12 cellular contexts compared by ENCODE assay signal in genomic region chr17:35376245-35376644, GRCh38. TPM values are rescaled to one million over a fixed set of nuclear protein-coding genes. Genes with fewer than 3 reads are reported as not detected.
DNase-seq lines count a peak whose midpoint lies in the region; ATAC-seq, FAIRE-seq and TF ChIP-seq lines count a peak whose summit lies in the region.
"Had no signal": no experiment of that assay in that cellular context is flagged by ENCODE, and none has a peak within 500 bp of the region (broad histone marks: within the 10 kb centered on the region; RNA-seq: fewer than 3 reads in every experiment).

No MANE protein-coding gene starts in this region.

- peak overlapping the region; percentile 92 to 96 (median 95) for H3K27ac Mint-ChIP-seq in CD14-positive monocyte

- TF ChIP-seq POLR2A in K562 (conservative IDR thresholded peaks at IDR 0.05): no peak

- TF ChIP-seq EP300 in K562 (IDR thresholded peaks at IDR 0.05; ENCODE audit: low read length): no peak

- no peaks in the 10 kb centered on the region for H3K36me3 Mint-ChIP-seq in CD14-positive monocyte

- CTCF ChIA-PET in K562 (lab: Yijun Ruan, JAX; ENCODE audit: low intra/inter-chr PET ratio): no interaction called here
- CTCF ChIA-PET in RWPE1 (lab: Yijun Ruan, JAX): interaction anchor here (0.6 kb wide), 1 partner anchor 122 kb away, joined by 3 read pairs; no protein-coding TSS in a partner anchor

- H3K27ac ChIP-seq in K562 (ENCODE audit: extremely low read depth, low read depth, low read length): no peak overlapping the region
- no peak overlapping the region for H3K27ac ChIP-seq in RWPE1

- TF ChIP-seq RAD21 in K562 (CRISPR knock-in tag; conservative IDR thresholded peaks at IDR 0.05 in 1 of 2, IDR thresholded peaks at IDR 0.05 in 1 of 2): no peak

- H3K27me3 ChIP-seq in K562 (ENCODE audit: control insufficient read depth in 2 of 2, insufficient read depth in 2 of 2, low read length in 2 of 2): peaks cover 13 to 16% of the 10 kb centered on the region in 2 experiments; a peak in 3 of 5 replicates

- H2AFZ ChIP-seq in K562 (ENCODE audit: low read depth, low read length): no peak overlapping the region

- H3K9me3 ChIP-seq in K562 (replicated peaks; ENCODE audit: control insufficient read depth, insufficient read depth, low read depth, low read length): no peaks in the 10 kb centered on the region

- no peak overlapping the region for H3K4me3 ChIP-seq in K562

- H3K27me3 Mint-ChIP-seq in CD14-positive monocyte (ENCODE audit: low read depth in 3 of 3): peaks cover 0 to 2% (median 0%) of the 10 kb centered on the region in 3 donors

- H3K4me2 ChIP-seq in K562 (ENCODE audit: insufficient read depth, low read length): no peak overlapping the region

- intact Hi-C loops in CD14-positive monocyte (cut with micrococcal nuclease): loop anchor here (2.0 to 10.0 kb wide), 4 partner anchors 57 to 159 kb away; partner anchors contain the start of genes SLFN12 (in 2 of the 2), SLFN12L (in 1 of the 2) and SLFN13 (in 1 of the 2)
- intact Hi-C loops in K562 (cut with micrococcal nuclease): no loop called here

- no peak overlapping the region for H3K9ac ChIP-seq in K562 (ENCODE audit: insufficient read depth in 1 of 2, low read depth in 2 of 2, low read length in 2 of 2)

- H3K4me1 ChIP-seq in K562 (replicated peaks in 1 of 2; ENCODE audit: control insufficient read depth in 2 of 2, insufficient read depth in 2 of 2, low read length in 2 of 2): peaks cover 0 to 8% of the 10 kb centered on the region in 2 experiments; a peak in 2 of 5 replicates

- no peak for ATAC-seq in K562
- no peak for ATAC-seq in HG02970 (IDR thresholded peaks at IDR 0.05; ENCODE audit: low FRiP score, unreplicated experiment)
- no peak for ATAC-seq in HG03378 (IDR thresholded peaks at IDR 0.05; ENCODE audit: unreplicated experiment)
- ATAC-seq: left lobe of liver, SK-N-SH treated with all-trans-retinoic acid at 6 μM for 48 hours had no signal

- no peaks in the 10 kb centered on the region for H3K9me3 Mint-ChIP-seq in CD14-positive monocyte

- WGBS in K562 (ENCODE audit: insufficient coverage, low coverage, missing lambda C conversion rate): 0% methylated on average over 1 of the region's 1 CpG

- peaks cover 58% of the 10 kb centered on the region for H3K4me1 Mint-ChIP-seq in CD14-positive monocyte

- in situ Hi-C loops in K562 (cut with MboI): no loop called here

- BruUV-seq in K562 (replicated peaks; lab: Mats Ljungman, UMichigan): no TSS peak

- FAIRE-seq in K562 (lab: Jason Lieb, UNC): no peak

- no peaks in the 10 kb centered on the region for H3K79me2 ChIP-seq in K562 (ENCODE audit: control insufficient read depth, insufficient read depth, low read length)

- no peaks in the 10 kb centered on the region for H4K20me1 ChIP-seq in K562 (replicated peaks; ENCODE audit: control insufficient read depth, insufficient read depth, low read length)

- no peak for TF ChIP-seq CTCF in CD14-positive monocyte (IDR thresholded peaks at IDR 0.05)
- no peak for TF ChIP-seq CTCF in K562 (IDR thresholded peaks at IDR 0.05 in 2 of 3, conservative IDR thresholded peaks at IDR 0.05 in 1 of 3; ENCODE audit: insufficient read depth in 2 of 3, low read depth in 1 of 3, low read length in 3 of 3)
- no peak for TF ChIP-seq CTCF in RWPE1 (conservative IDR thresholded peaks at IDR 0.05; ENCODE audit: low read depth)

- DNase-seq in CD14-positive monocyte (ENCODE audit: low spot score): no peak
- DNase-seq in HS-5 (ENCODE audit: low read depth): peak; percentile 36
- no peak for DNase-seq in K562 (ENCODE audit: extremely low read depth in 1 of 4, low spot score in 3 of 4)
- peak; percentile 49 for DNase-seq in pons (ENCODE audit: low spot score)
- no peak for DNase-seq in RWPE1 (ENCODE audit: low spot score)
- no peak for DNase-seq in UCSD-AML1 (lab: John Stamatoyannopoulos, UW; ENCODE audit: unreplicated experiment)
- DNase-seq: activated T-cell treated with anti-CD3 and anti-CD28 coated beads, Interleukin-2, amount 50 U/mL, for 48 hours; NCI-H1105 treated with DMSO at 0.1 percent for 48 hours had no signal

- no peaks in the 10 kb centered on the region for H3K36me3 ChIP-seq in K562 (ENCODE audit: control insufficient read depth, insufficient read depth, low read length)

- peak overlapping the region in 1 of 2 donors; percentile 60 for H3K4me3 Mint-ChIP-seq in CD14-positive monocyte

- POLR2A ChIA-PET in K562 (lab: Yijun Ruan, JAX) (interaction anchor here (0.6 kb wide), 1 partner anchor 13 kb away, joined by 3 read pairs; no protein-coding TSS in a partner anchor), RWPE1 (lab: Yijun Ruan, JAX; ENCODE audit: low non-redundant PET) (no interaction called here)

- no peaks in the 10 kb centered on the region for H3K9me1 ChIP-seq in K562 (ENCODE audit: control insufficient read depth, insufficient read depth, low read length)

TF ChIP-seq in K562, 482 proteins besides CTCF, POLR2A, EP300 and RAD21 (continues in another document):
- TF ChIP-seq ZBTB8A (IDR thresholded peaks at IDR 0.05; ENCODE audit: partially characterized antibody) (no peak), KHSRP (IDR thresholded peaks at IDR 0.05) (no peak), MAFG (tag; conservative IDR thresholded peaks at IDR 0.05) (0 out of 2 replicates have a peak, but pooled peaks have one; percentile 29), ZNF316 (IDR thresholded peaks at IDR 0.05) (peak; percentile 78), MAFF (IDR thresholded peaks at IDR 0.05; ENCODE audit: low read length) (peak; percentile 21; the same call in 1 of the 2 replicates)

RNA-seq across cellular contexts. Expression of gene SLFN11, which starts 2.8 kb away (rescaled TPM):
- polyA plus RNA-seq in CD14-positive monocyte (10 to 100 TPM; 34.3 to 46.8 TPM), K562 (2011; rRNA removed) (0.05 and 0.21 TPM in 2 replicates), K562 (2014; fragmentation: Illumina TruSeq; extraction: Trizol) (not detected in 2 replicates), K562 (2014; fragmentation: Nextera tagmentation; extraction: Ambion mirVana) (not detected), K562 (2014; rRNA removed) (not detected in 2 replicates)
- 0.23 and 0.42 TPM in 2 replicates for total RNA-seq in K562 (2011; cell fraction: chromatin; rRNA removed; ENCODE audit: low replicate concordance)
- total RNA-seq in K562 (2011; cell fraction: nucleolus; rRNA removed): 0.17 TPM in 1 of 2 replicates, not detected in the other
- 0.08 TPM in 1 of 2 replicates, not detected in the other for total RNA-seq in K562 (2011; cell fraction: nucleoplasm; rRNA removed)
- total RNA-seq in K562 (2014; rRNA removed) (not detected in 2 replicates), K562 (2014; rRNA removed; fragmentation: Illumina TruSeq; extraction: Trizol) (not detected in 2 replicates), K562 (2015; rRNA removed; fragmentation: Illumina TruSeq; extraction: Trizol) (not detected in 2 replicates), K562 (2021) (0.04 and 0.20 TPM in 2 replicates)
- 0.21 TPM in 1 of 2 replicates, not detected in the other for polyA plus RNA-seq in K562 (2011; cell fraction: cytosol; rRNA removed)
- 0.23 TPM in 1 of 2 replicates, not detected in the other for polyA plus RNA-seq in K562 (2011; cell fraction: nucleus; rRNA removed)
- 0.07 TPM in 1 of 2 replicates, not detected in the other for polyA plus RNA-seq in K562 (2012)
- 0.42 TPM in 1 of 2 replicates, not detected in the other for polyA minus RNA-seq in K562 (2011; rRNA and poly(A)+ RNA removed)
- polyA minus RNA-seq in K562 (2011; cell fraction: cytosol; rRNA and poly(A)+ RNA removed): 1.7 TPM in 1 of 2 replicates, not detected in the other
- 0.27 TPM in 1 of 2 replicates, not detected in the other for polyA minus RNA-seq in K562 (2011; cell fraction: nucleus; rRNA and poly(A)+ RNA removed)

RNA-seq across cellular contexts. Expression of gene SLFN12, which starts 56.1 kb away (rescaled TPM):
- polyA plus RNA-seq in CD14-positive monocyte: 10 to 100 TPM in 1 of 2 donors, 1 to 10 TPM in 1; 8.4 to 14.5 TPM
- not detected in 2 replicates for total RNA-seq in K562 (2011; cell fraction: chromatin; rRNA removed; ENCODE audit: low replicate concordance)
- total RNA-seq in K562 (2011; cell fraction: nucleolus; rRNA removed): not detected in 2 replicates
- total RNA-seq in K562 (2011; cell fraction: nucleoplasm; rRNA removed): not detected in 2 replicates
- 0.09 TPM in 1 of 2 replicates, not detected in the other for total RNA-seq in K562 (2014; rRNA removed)
- total RNA-seq in K562 (2014; rRNA removed; fragmentation: Illumina TruSeq; extraction: Trizol): 0.07 TPM in 1 of 2 replicates, not detected in the other
- total RNA-seq in K562 (2015; rRNA removed; fragmentation: Illumina TruSeq; extraction: Trizol): not detected in 2 replicates
- 0.25 TPM in 1 of 2 replicates, not detected in the other for total RNA-seq in K562 (2021)
- polyA plus RNA-seq in K562 (2011; rRNA removed): not detected in 2 replicates
- not detected in 2 replicates for polyA plus RNA-seq in K562 (2011; cell fraction: cytosol; rRNA removed)
- not detected in 2 replicates for polyA plus RNA-seq in K562 (2011; cell fraction: nucleus; rRNA removed)
- 0.09 and 0.19 TPM in 2 replicates for polyA plus RNA-seq in K562 (2012)
- not detected in 2 replicates for polyA plus RNA-seq in K562 (2014; fragmentation: Illumina TruSeq; extraction: Trizol)
- under 1 TPM in 1 of 2 experiments, not detected in 1; 0.01 TPM for polyA plus RNA-seq in K562 (2014; fragmentation: Nextera tagmentation; extraction: Ambion mirVana)
- 0.09 TPM in 1 of 2 replicates, not detected in the other for polyA plus RNA-seq in K562 (2014; rRNA removed)
- polyA minus RNA-seq in K562 (2011; rRNA and poly(A)+ RNA removed): not detected in 2 replicates
- not detected in 2 replicates for polyA minus RNA-seq in K562 (2011; cell fraction: cytosol; rRNA and poly(A)+ RNA removed)
- polyA minus RNA-seq in K562 (2011; cell fraction: nucleus; rRNA and poly(A)+ RNA removed): not detected in 2 replicates

Comparison
In these comparisons a context has a peak if more than half of its experiments do, and no peak if none do; other contexts are left out.
1. DNase-seq: peak in HS-5 (single experiment) and pons (single experiment); none in CD14-positive monocyte (single experiment), K562 (0 of 4), RWPE1 (single experiment) and UCSD-AML1 (single experiment).
2. RNA of gene SLFN11, which starts 2.8 kb away (polyA plus RNA-seq): 34.3 to 46.8 TPM in CD14-positive monocyte; 0.05 to 0.23 TPM in K562; every median in the first group is over 10 times any median in the second.
3. RNA of gene SLFN12, which starts 56.1 kb away (polyA plus RNA-seq): 8.4 to 14.5 TPM in CD14-positive monocyte; 0.01 to 0.19 TPM in K562; every median in the first group is over 4 times any median in the second.